In genomic region chr15:78974272-78974918, GRCh38 we compare ENCODE assay signal across 32 cellular contexts.
"Had no signal": no experiment of that assay in that cellular context is flagged by ENCODE, and none has a peak within 500 bp of the region (broad histone marks: within the 10 kb centered on the region; RNA-seq: fewer than 3 reads in every experiment).

No MANE protein-coding gene starts in this region.

- DNase-seq: activated B cell treated with CpG ODN at 0.5 μM for 24 hours; activated CD4-positive, alpha-beta T cell treated with anti-CD3 and anti-CD28 coated beads for 48 hours; activated CD4-positive, alpha-beta T cell treated with anti-CD3 and anti-CD28 coated beads, Interleukin-2, amount 50 U/mL, for 1 hour; activated CD4-positive, alpha-beta T cell treated with anti-CD3 and anti-CD28 coated beads, Interleukin-2, amount 50 U/mL, for 48 hours; activated CD8-positive, alpha-beta memory T cell treated with anti-CD3 and anti-CD28 coated beads for 24 hours; activated CD8-positive, alpha-beta T cell treated with anti-CD3 and anti-CD28 coated beads for 36 hours; activated effector memory CD4-positive, alpha-beta T cell treated with anti-CD3 and anti-CD28 coated beads, Interleukin-2, amount 50 U/mL, for 16 hours; activated naive CD4-positive, alpha-beta T cell treated with anti-CD3 and anti-CD28 coated beads for 36 hours; activated naive CD8-positive, alpha-beta T cell treated with anti-CD3 and anti-CD28 coated beads for 36 hours; activated naive CD8-positive, alpha-beta T cell treated with anti-CD3 and anti-CD28 coated beads, Interleukin-2, amount 50 U/mL, for 24 hours; activated T-cell treated with anti-CD3 and anti-CD28 coated beads, Interleukin-2, amount 50 U/mL, for 4 hours; adrenal gland; amygdala; aorta; body of pancreas; caudate nucleus; cortex of kidney; dermis blood vessel endothelial cell; effector CD4-positive, alpha-beta T cell; effector memory CD8-positive, alpha-beta T cell; erythroblast; foreskin keratinocyte; gastrocnemius medialis; glutamatergic neuron; T-cell; T1000; WERI-Rb-1 had no signal

- ATAC-seq: activated CD4-positive, CD25-positive, alpha-beta regulatory T cell treated with anti-CD3 and anti-CD28 coated beads, Interleukin-2, amount 50 U/mL, for 24 hours; activated CD8-positive, alpha-beta T cell treated with anti-CD3 and anti-CD28 coated beads for 36 hours; activated T-cell treated with anti-CD3 and anti-CD28 coated beads, Interleukin-2, amount 50 U/mL, for 4 hours; body of pancreas; effector memory CD8-positive, alpha-beta T cell; foreskin keratinocyte; gastrocnemius medialis; T-cell had no signal

- H3K4me3 Mint-ChIP-seq: activated B cell treated with CpG ODN at 0.5 μM for 24 hours; activated CD8-positive, alpha-beta T cell treated with anti-CD3 and anti-CD28 coated beads for 36 hours; activated naive CD4-positive, alpha-beta T cell treated with anti-CD3 and anti-CD28 coated beads for 36 hours; activated naive CD4-positive, alpha-beta T cell treated with anti-CD3 and anti-CD28 coated beads, Interleukin-2, amount 50 U/mL, for 24 hours; activated naive CD8-positive, alpha-beta T cell treated with anti-CD3 and anti-CD28 coated beads for 36 hours; activated naive CD8-positive, alpha-beta T cell treated with anti-CD3 and anti-CD28 coated beads, Interleukin-2, amount 50 U/mL, for 24 hours; activated T-cell treated with anti-CD3 and anti-CD28 coated beads, Interleukin-2, amount 50 U/mL, for 4 hours; effector memory CD8-positive, alpha-beta T cell; T-cell; T-helper 1 cell treated with Interleukin-12 subunit alpha and Interleukin-12 subunit beta and Interleukin-4 antibody, amounts not matched to agents 30 μg/mL and 1 μg/mL, for 36 hours; T-helper 2 cell treated with Interferon-gamma antibody and Interleukin-4, amounts not matched to agents 5 μg/mL and 100 μg/mL, for 36 hours had no signal

- H3K27ac Mint-ChIP-seq: activated B cell treated with CpG ODN at 0.5 μM for 24 hours; activated CD8-positive, alpha-beta T cell treated with anti-CD3 and anti-CD28 coated beads for 36 hours; activated naive CD4-positive, alpha-beta T cell treated with anti-CD3 and anti-CD28 coated beads for 36 hours; activated naive CD4-positive, alpha-beta T cell treated with anti-CD3 and anti-CD28 coated beads, Interleukin-2, amount 50 U/mL, for 24 hours; activated naive CD8-positive, alpha-beta T cell treated with anti-CD3 and anti-CD28 coated beads for 36 hours; activated naive CD8-positive, alpha-beta T cell treated with anti-CD3 and anti-CD28 coated beads, Interleukin-2, amount 50 U/mL, for 24 hours; activated T-helper 2 cell treated with anti-CD3 and anti-CD28 coated beads, Interferon-gamma antibody, Interleukin-2, Interleukin-4, amounts not matched to agents 10 μg/mL and 5 μg/mL and 100 μg/mL, durations not matched to agents 14 hours and 24 hours and 36 hours; effector memory CD8-positive, alpha-beta T cell; T-cell; T-helper 1 cell treated with Interleukin-12 subunit alpha and Interleukin-12 subunit beta and Interleukin-4 antibody, amounts not matched to agents 30 μg/mL and 1 μg/mL, for 36 hours; T-helper 2 cell treated with Interferon-gamma antibody and Interleukin-4, amounts not matched to agents 5 μg/mL and 100 μg/mL, for 36 hours had no signal

- H3K27me3 Mint-ChIP-seq: activated B cell treated with CpG ODN at 0.5 μM for 24 hours; activated CD8-positive, alpha-beta T cell treated with anti-CD3 and anti-CD28 coated beads for 36 hours; activated naive CD8-positive, alpha-beta T cell treated with anti-CD3 and anti-CD28 coated beads for 36 hours had no signal

- H3K9me3 Mint-ChIP-seq: activated B cell treated with CpG ODN at 0.5 μM for 24 hours; activated CD8-positive, alpha-beta T cell treated with anti-CD3 and anti-CD28 coated beads for 36 hours; activated naive CD4-positive, alpha-beta T cell treated with anti-CD3 and anti-CD28 coated beads for 36 hours; activated naive CD4-positive, alpha-beta T cell treated with anti-CD3 and anti-CD28 coated beads, Interleukin-2, amount 50 U/mL, for 24 hours; activated naive CD8-positive, alpha-beta T cell treated with anti-CD3 and anti-CD28 coated beads for 36 hours; activated naive CD8-positive, alpha-beta T cell treated with anti-CD3 and anti-CD28 coated beads, Interleukin-2, amount 50 U/mL, for 24 hours; activated T-cell treated with anti-CD3 and anti-CD28 coated beads, Interleukin-2, amount 50 U/mL, for 4 hours; activated T-helper 2 cell treated with anti-CD3 and anti-CD28 coated beads, Interferon-gamma antibody, Interleukin-2, Interleukin-4, amounts not matched to agents 10 μg/mL and 5 μg/mL and 100 μg/mL, durations not matched to agents 14 hours and 24 hours and 36 hours; effector memory CD8-positive, alpha-beta T cell; T-cell; T-helper 1 cell treated with Interleukin-12 subunit alpha and Interleukin-12 subunit beta and Interleukin-4 antibody, amounts not matched to agents 30 μg/mL and 1 μg/mL, for 36 hours; T-helper 2 cell treated with Interferon-gamma antibody and Interleukin-4, amounts not matched to agents 5 μg/mL and 100 μg/mL, for 36 hours had no signal

- H3K36me3 Mint-ChIP-seq: activated naive CD4-positive, alpha-beta T cell treated with anti-CD3 and anti-CD28 coated beads, Interleukin-2, amount 50 U/mL, for 24 hours; activated naive CD8-positive, alpha-beta T cell treated with anti-CD3 and anti-CD28 coated beads for 36 hours; T-cell had no signal

- H3K4me1 Mint-ChIP-seq: activated naive CD4-positive, alpha-beta T cell treated with anti-CD3 and anti-CD28 coated beads, Interleukin-2, amount 50 U/mL, for 24 hours had no signal
